ENCODE assay signal across 8 cellular contexts in genomic region chr11:64233913-64234839, GRCh38. TPM values are rescaled to one million over a fixed set of nuclear protein-coding genes. Genes with fewer than 3 reads are reported as not detected.
A peak's percentile ranks its signal among the peaks of the same experiment; 100 is the strongest.
DNase-seq lines count a peak whose midpoint lies in the region; ATAC-seq, FAIRE-seq and TF ChIP-seq lines count a peak whose summit lies in the region.

A gene with protein sequence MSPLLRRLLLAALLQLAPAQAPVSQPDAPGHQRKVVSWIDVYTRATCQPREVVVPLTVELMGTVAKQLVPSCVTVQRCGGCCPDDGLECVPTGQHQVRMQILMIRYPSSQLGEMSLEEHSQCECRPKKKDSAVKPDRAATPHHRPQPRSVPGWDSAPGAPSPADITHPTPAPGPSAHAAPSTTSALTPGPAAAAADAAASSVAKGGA (plus strand): TSS chr11:64234584. CDS start chr11:64234834, 250 bp downstream.

- H3K36me3 ChIP-seq in KOPT-K1 (ENCODE audit: insufficient read depth, low read length) = peaks cover 23% of the 10 kb centered on the region
- peaks cover 22% of the 10 kb centered on the region for H3K36me3 ChIP-seq in WERI-Rb-1
- peaks cover 0 to 33% (median 18%) of the 10 kb centered on the region in 6 donors for H3K36me3 ChIP-seq in spleen

- intact Hi-C loops in spleen (cut with DNase I; ENCODE audit: low total_unique reads) = no loop called here

- peaks cover 36 to 91% (median 73%) of the 10 kb centered on the region in 6 donors for H3K4me1 ChIP-seq in spleen

- H3K4me3 ChIP-seq in WERI-Rb-1 (ENCODE audit: low read depth, low read length) (peak within 1 kb of the TSS; percentile 65), cardiac fibroblast (replicated peaks in 1 of 2; ENCODE audit: low read depth in 2 of 2, low read length in 2 of 2) (peak within 1 kb of the TSS; percentile 65 to 81), spleen (peak within 1 kb of the TSS; percentile 67 to 96 (median 78))

- H3K27me3 ChIP-seq in WERI-Rb-1 (ENCODE audit: insufficient read depth, low read depth, severe bottlenecking) = no peaks in the 10 kb centered on the region
- no peaks in the 10 kb centered on the region for H3K27me3 ChIP-seq in spleen (replicated peaks in 1 of 7)

- TF ChIP-seq POLR2A in spleen (IDR thresholded peaks at IDR 0.05) = no peak

- DNase-seq in GM18507 (ENCODE audit: extremely low spot score, insufficient read length, low read depth) (no peak), WERI-Rb-1 (peak; percentile 79), cardiac fibroblast (ENCODE audit: low read depth in 2 of 2) (peak in 1 of 2 donors; percentile 70), inferior parietal cortex (ENCODE audit: extremely low spot score) (peak; percentile 36), spleen (peak; percentile 94)

- 4 to 19% (median 12%) methylated on average over 19 to 105 of the region's 107 CpGs for WGBS in spleen, 5 donors

- H3K27ac ChIP-seq in 22Rv1 (peak within 1 kb of the TSS; percentile 53), KOPT-K1 (ENCODE audit: low read depth, low read length, poor library complexity, severe bottlenecking) (peak within 1 kb of the TSS; percentile 60), WERI-Rb-1 (peak within 1 kb of the TSS; percentile 61), spleen (peak within 1 kb of the TSS; percentile 72 to 93 (median 86))

- no peak for ATAC-seq in GM18858 (IDR thresholded peaks at IDR 0.05; ENCODE audit: unreplicated experiment)

- FAIRE-seq in GM18507 (lab: Jason Lieb, UNC) = peak; percentile 21

- TF ChIP-seq CTCF in 22Rv1 (IDR thresholded peaks at IDR 0.05) (no peak; the same call in 1 of the 2 replicates), WERI-Rb-1 (IDR thresholded peaks at IDR 0.05; ENCODE audit: low read depth, low read length) (no peak), cardiac fibroblast (IDR thresholded peaks at IDR 0.05; ENCODE audit: low read depth, low read length) (no peak), spleen (IDR thresholded peaks at IDR 0.05 in 8 of 11, conservative IDR thresholded peaks at IDR 0.05 in 3 of 11) (no peak)

- H3K9me3 ChIP-seq in KOPT-K1 (ENCODE audit: insufficient read depth, low read length, poor library complexity, severe bottlenecking) (no peaks in the 10 kb centered on the region), WERI-Rb-1 (ENCODE audit: severe bottlenecking) (no peaks in the 10 kb centered on the region), spleen (no peaks in the 10 kb centered on the region)

RNA-seq across cellular contexts. Expression of the gene that starts here (rescaled TPM):
- 100 to 1,000 TPM in 1 of 7 donors, 10 to 100 TPM in 6; 38.3 to 103 (median 63.5) TPM for total RNA-seq in spleen
- 10 to 100 TPM; 81.6 to 96.9 (median 87.1) TPM for polyA plus RNA-seq in spleen
